Comparison of ENCODE assay signal across 14 cellular contexts in genomic region chr2:37866535-37866934, GRCh38. TPM values are rescaled to one million over a fixed set of nuclear protein-coding genes. Genes with fewer than 3 reads are reported as not detected.
A peak's percentile ranks its signal among the peaks of the same experiment; 100 is the strongest.
DNase-seq lines count a peak whose midpoint lies in the region; ATAC-seq and TF ChIP-seq lines count a peak whose summit lies in the region.
"Had no signal": no experiment of that assay in that cellular context is flagged by ENCODE, and none has a peak within 500 bp of the region (broad histone marks: within the 10 kb centered on the region; RNA-seq: fewer than 3 reads in every experiment).

No MANE protein-coding gene starts in this region.

- no peak for TF ChIP-seq CTCF in fibroblast of villous mesenchyme (IDR thresholded peaks at IDR 0.05; ENCODE audit: insufficient read depth, low read depth, low read length)
- TF ChIP-seq CTCF in type B pancreatic cell (conservative IDR thresholded peaks at IDR 0.05) = no peak

- peaks cover 17% of the 10 kb centered on the region for H3K27me3 Mint-ChIP-seq in activated naive CD8-positive, alpha-beta T cell
- H3K27me3 Mint-ChIP-seq in activated naive CD8-positive, alpha-beta T cell treated with anti-CD3 and anti-CD28 coated beads, Interleukin-2, amount 50 U/mL, for 24 hours = peaks cover 22% of the 10 kb centered on the region
- peaks cover 35% of the 10 kb centered on the region for H3K27me3 Mint-ChIP-seq in type B pancreatic cell

- H3K4me3 ChIP-seq in fibroblast of villous mesenchyme (ENCODE audit: low read depth, low read length) = no peak overlapping the region
- H3K4me3 ChIP-seq: MG63 had no signal

- H3K9me3 Mint-ChIP-seq in activated naive CD8-positive, alpha-beta T cell (ENCODE audit: low read depth) = no peaks in the 10 kb centered on the region
- no peaks in the 10 kb centered on the region for H3K9me3 Mint-ChIP-seq in activated naive CD8-positive, alpha-beta T cell treated with anti-CD3 and anti-CD28 coated beads, Interleukin-2, amount 50 U/mL, for 24 hours
- H3K9me3 Mint-ChIP-seq in type B pancreatic cell = peaks cover 3% of the 10 kb centered on the region
- H3K9me3 Mint-ChIP-seq: CD14-positive monocyte had no signal

- H3K27ac Mint-ChIP-seq in activated naive CD8-positive, alpha-beta T cell = peak overlapping the region; percentile 22
- H3K27ac Mint-ChIP-seq in activated naive CD8-positive, alpha-beta T cell treated with anti-CD3 and anti-CD28 coated beads, Interleukin-2, amount 50 U/mL, for 24 hours = no peak overlapping the region
- peak overlapping the region; percentile 47 for H3K27ac Mint-ChIP-seq in type B pancreatic cell
- H3K27ac Mint-ChIP-seq: CD14-positive monocyte had no signal

- ATAC-seq in activated naive CD8-positive, alpha-beta T cell treated with anti-CD3 and anti-CD28 coated beads, Interleukin-2, amount 50 U/mL, for 24 hours = no peak
- no peak for ATAC-seq in GM21717 (IDR thresholded peaks at IDR 0.05; ENCODE audit: unreplicated experiment)

- peaks cover 2% of the 10 kb centered on the region for H3K36me3 Mint-ChIP-seq in activated naive CD8-positive, alpha-beta T cell
- no peaks in the 10 kb centered on the region for H3K36me3 Mint-ChIP-seq in activated naive CD8-positive, alpha-beta T cell treated with anti-CD3 and anti-CD28 coated beads, Interleukin-2, amount 50 U/mL, for 24 hours (ENCODE audit: low read depth)
- no peaks in the 10 kb centered on the region for H3K36me3 Mint-ChIP-seq in type B pancreatic cell
- H3K36me3 Mint-ChIP-seq: CD14-positive monocyte had no signal

- H3K4me1 Mint-ChIP-seq in activated naive CD8-positive, alpha-beta T cell (ENCODE audit: low read depth) = peaks cover 14% of the 10 kb centered on the region
- peaks cover 15% of the 10 kb centered on the region for H3K4me1 Mint-ChIP-seq in activated naive CD8-positive, alpha-beta T cell treated with anti-CD3 and anti-CD28 coated beads, Interleukin-2, amount 50 U/mL, for 24 hours
- peaks cover 20% of the 10 kb centered on the region for H3K4me1 Mint-ChIP-seq in type B pancreatic cell (ENCODE audit: unreplicated experiment)

- H3K4me3 Mint-ChIP-seq in activated naive CD8-positive, alpha-beta T cell = no peak overlapping the region
- H3K4me3 Mint-ChIP-seq in activated naive CD8-positive, alpha-beta T cell treated with anti-CD3 and anti-CD28 coated beads, Interleukin-2, amount 50 U/mL, for 24 hours = no peak overlapping the region
- H3K4me3 Mint-ChIP-seq in type B pancreatic cell = peak overlapping the region; percentile 3
- H3K4me3 Mint-ChIP-seq: CD14-positive monocyte had no signal

- no peak for DNase-seq in activated naive CD8-positive, alpha-beta T cell treated with anti-CD3 and anti-CD28 coated beads, Interleukin-2, amount 50 U/mL, for 24 hours
- DNase-seq in fibroblast of villous mesenchyme (ENCODE audit: low read depth) (peak; percentile 56), left kidney (ENCODE audit: low read depth, low spot score) (peak; percentile 50), type B pancreatic cell (ENCODE audit: extremely low spot score, unreplicated experiment) (no peak)
- no peak for DNase-seq in stimulated activated CD4-positive, alpha-beta T cell treated with anti-CD3 and anti-CD28 coated beads, Interleukin-1b, Interleukin-23, amount 100 ng/mL, for 48 hours
- DNase-seq: DMS79 treated with DMSO at 0.1 percent for 48 hours, MG63, NCI-H1092 treated with DMSO at 0.1 percent for 48 hours, NCI-H187, NCI-H2171, OCI-M1 had no signal

RNA-seq across cellular contexts. Expression of gene RMDN2, which starts 58.6 kb away (rescaled TPM):
- total RNA-seq in fibroblast of villous mesenchyme = 5.8 and 9.5 TPM in 2 replicates
- total RNA-seq in type B pancreatic cell (ENCODE audit: low replicate concordance) = 5.4 and 7.0 TPM in 2 replicates

Comparison
In these comparisons a context has a peak if more than half of its experiments do, and no peak if none do; other contexts are left out.
1. DNase-seq: peak in fibroblast of villous mesenchyme (single experiment) and left kidney (single experiment); none in activated naive CD8-positive, alpha-beta T cell treated with anti-CD3 and anti-CD28 coated beads, Interleukin-2, amount 50 U/mL, for 24 hours (single experiment), type B pancreatic cell (single experiment) and stimulated activated CD4-positive, alpha-beta T cell treated with anti-CD3 and anti-CD28 coated beads, Interleukin-1b, Interleukin-23, amount 100 ng/mL, for 48 hours (single experiment).